1 cellular context compared by ENCODE assay signal in the genomic region with DNA sequence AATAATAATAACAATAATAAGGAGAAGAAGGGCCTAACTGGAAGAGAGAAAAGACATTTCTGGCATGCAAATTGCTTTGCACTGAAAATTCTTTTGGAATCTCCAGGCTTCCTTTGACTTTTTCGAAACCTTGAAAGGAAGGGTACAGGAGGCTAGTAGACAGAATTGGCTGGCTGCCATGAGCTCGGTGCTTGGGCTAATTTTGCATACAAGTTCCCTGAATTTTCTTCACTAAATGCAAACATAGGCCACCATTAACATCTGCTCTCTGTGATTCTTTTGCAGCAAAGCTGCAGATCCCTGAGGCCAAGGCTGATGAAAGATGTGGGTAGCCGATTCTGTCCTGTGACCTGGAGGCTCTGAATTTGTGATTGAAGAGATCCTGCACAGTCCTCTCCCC.
TF ChIP-seq lines count a peak whose summit lies in the region.

No MANE protein-coding gene starts in this region.

TF ChIP-seq in GM23338, 12 proteins besides CTCF, POLR2A, EP300 and RAD21:
- TF ChIP-seq, protein P1, sequence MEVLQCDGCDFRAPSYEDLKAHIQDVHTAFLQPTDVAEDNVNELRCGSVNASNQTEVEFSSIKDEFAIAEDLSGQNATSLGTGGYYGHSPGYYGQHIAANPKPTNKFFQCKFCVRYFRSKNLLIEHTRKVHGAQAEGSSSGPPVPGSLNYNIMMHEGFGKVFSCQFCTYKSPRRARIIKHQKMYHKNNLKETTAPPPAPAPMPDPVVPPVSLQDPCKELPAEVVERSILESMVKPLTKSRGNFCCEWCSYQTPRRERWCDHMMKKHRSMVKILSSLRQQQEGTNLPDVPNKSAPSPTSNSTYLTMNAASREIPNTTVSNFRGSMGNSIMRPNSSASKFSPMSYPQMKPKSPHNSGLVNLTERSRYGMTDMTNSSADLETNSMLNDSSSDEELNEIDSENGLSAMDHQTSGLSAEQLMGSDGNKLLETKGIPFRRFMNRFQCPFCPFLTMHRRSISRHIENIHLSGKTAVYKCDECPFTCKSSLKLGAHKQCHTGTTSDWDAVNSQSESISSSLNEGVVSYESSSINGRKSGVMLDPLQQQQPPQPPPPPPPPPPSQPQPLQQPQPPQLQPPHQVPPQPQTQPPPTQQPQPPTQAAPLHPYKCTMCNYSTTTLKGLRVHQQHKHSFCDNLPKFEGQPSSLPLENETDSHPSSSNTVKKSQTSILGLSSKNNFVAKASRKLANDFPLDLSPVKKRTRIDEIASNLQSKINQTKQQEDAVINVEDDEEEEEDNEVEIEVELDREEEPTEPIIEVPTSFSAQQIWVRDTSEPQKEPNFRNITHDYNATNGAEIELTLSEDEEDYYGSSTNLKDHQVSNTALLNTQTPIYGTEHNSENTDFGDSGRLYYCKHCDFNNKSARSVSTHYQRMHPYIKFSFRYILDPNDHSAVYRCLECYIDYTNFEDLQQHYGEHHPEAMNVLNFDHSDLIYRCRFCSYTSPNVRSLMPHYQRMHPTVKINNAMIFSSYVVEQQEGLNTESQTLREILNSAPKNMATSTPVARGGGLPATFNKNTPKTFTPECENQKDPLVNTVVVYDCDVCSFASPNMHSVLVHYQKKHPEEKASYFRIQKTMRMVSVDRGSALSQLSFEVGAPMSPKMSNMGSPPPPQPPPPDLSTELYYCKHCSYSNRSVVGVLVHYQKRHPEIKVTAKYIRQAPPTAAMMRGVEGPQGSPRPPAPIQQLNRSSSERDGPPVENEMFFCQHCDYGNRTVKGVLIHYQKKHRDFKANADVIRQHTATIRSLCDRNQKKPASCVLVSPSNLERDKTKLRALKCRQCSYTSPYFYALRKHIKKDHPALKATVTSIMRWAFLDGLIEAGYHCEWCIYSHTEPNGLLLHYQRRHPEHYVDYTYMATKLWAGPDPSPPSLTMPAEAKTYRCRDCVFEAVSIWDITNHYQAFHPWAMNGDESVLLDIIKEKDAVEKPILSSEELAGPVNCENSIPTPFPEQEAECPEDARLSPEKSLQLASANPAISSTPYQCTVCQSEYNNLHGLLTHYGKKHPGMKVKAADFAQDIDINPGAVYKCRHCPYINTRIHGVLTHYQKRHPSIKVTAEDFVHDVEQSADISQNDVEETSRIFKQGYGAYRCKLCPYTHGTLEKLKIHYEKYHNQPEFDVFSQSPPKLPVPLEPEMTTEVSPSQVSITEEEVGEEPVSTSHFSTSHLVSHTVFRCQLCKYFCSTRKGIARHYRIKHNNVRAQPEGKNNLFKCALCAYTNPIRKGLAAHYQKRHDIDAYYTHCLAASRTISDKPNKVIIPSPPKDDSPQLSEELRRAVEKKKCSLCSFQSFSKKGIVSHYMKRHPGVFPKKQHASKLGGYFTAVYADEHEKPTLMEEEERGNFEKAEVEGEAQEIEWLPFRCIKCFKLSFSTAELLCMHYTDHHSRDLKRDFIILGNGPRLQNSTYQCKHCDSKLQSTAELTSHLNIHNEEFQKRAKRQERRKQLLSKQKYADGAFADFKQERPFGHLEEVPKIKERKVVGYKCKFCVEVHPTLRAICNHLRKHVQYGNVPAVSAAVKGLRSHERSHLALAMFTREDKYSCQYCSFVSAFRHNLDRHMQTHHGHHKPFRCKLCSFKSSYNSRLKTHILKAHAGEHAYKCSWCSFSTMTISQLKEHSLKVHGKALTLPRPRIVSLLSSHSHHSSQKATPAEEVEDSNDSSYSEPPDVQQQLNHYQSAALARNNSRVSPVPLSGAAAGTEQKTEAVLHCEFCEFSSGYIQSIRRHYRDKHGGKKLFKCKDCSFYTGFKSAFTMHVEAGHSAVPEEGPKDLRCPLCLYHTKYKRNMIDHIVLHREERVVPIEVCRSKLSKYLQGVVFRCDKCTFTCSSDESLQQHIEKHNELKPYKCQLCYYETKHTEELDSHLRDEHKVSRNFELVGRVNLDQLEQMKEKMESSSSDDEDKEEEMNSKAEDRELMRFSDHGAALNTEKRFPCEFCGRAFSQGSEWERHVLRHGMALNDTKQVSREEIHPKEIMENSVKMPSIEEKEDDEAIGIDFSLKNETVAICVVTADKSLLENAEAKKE (CRISPR knock-in tag; IDR thresholded peaks at IDR 0.05) = no peak
- TF ChIP-seq EZH2phosphoT487 (IDR thresholded peaks at IDR 0.05; ENCODE audit: unreplicated experiment) (no peak), ZNF114 (CRISPR knock-in tag; IDR thresholded peaks at IDR 0.05) (no peak), ZNF331 (CRISPR knock-in tag; IDR thresholded peaks at IDR 0.05; ENCODE audit: low read depth) (no peak), EZH2 (IDR thresholded peaks at IDR 0.05; ENCODE audit: low read depth, unreplicated experiment) (no peak), NANOG (IDR thresholded peaks at IDR 0.05; ENCODE audit: borderline replicate concordance) (no peak), STAT1 (IDR thresholded peaks at IDR 0.05; ENCODE audit: unreplicated experiment) (no peak), JUNB (IDR thresholded peaks at IDR 0.05; ENCODE audit: unreplicated experiment) (no peak), CREB1 (CRISPR knock-in tag; IDR thresholded peaks at IDR 0.05; ENCODE audit: low read depth) (no peak), POLR2AphosphoS5 (IDR thresholded peaks at IDR 0.05; ENCODE audit: low read depth) (no peak)
- TF ChIP-seq, protein P2, sequence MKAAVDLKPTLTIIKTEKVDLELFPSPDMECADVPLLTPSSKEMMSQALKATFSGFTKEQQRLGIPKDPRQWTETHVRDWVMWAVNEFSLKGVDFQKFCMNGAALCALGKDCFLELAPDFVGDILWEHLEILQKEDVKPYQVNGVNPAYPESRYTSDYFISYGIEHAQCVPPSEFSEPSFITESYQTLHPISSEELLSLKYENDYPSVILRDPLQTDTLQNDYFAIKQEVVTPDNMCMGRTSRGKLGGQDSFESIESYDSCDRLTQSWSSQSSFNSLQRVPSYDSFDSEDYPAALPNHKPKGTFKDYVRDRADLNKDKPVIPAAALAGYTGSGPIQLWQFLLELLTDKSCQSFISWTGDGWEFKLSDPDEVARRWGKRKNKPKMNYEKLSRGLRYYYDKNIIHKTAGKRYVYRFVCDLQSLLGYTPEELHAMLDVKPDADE (IDR thresholded peaks at IDR 0.05) = no peak
- TF ChIP-seq, protein P3, sequence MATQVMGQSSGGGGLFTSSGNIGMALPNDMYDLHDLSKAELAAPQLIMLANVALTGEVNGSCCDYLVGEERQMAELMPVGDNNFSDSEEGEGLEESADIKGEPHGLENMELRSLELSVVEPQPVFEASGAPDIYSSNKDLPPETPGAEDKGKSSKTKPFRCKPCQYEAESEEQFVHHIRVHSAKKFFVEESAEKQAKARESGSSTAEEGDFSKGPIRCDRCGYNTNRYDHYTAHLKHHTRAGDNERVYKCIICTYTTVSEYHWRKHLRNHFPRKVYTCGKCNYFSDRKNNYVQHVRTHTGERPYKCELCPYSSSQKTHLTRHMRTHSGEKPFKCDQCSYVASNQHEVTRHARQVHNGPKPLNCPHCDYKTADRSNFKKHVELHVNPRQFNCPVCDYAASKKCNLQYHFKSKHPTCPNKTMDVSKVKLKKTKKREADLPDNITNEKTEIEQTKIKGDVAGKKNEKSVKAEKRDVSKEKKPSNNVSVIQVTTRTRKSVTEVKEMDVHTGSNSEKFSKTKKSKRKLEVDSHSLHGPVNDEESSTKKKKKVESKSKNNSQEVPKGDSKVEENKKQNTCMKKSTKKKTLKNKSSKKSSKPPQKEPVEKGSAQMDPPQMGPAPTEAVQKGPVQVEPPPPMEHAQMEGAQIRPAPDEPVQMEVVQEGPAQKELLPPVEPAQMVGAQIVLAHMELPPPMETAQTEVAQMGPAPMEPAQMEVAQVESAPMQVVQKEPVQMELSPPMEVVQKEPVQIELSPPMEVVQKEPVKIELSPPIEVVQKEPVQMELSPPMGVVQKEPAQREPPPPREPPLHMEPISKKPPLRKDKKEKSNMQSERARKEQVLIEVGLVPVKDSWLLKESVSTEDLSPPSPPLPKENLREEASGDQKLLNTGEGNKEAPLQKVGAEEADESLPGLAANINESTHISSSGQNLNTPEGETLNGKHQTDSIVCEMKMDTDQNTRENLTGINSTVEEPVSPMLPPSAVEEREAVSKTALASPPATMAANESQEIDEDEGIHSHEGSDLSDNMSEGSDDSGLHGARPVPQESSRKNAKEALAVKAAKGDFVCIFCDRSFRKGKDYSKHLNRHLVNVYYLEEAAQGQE (IDR thresholded peaks at IDR 0.05; ENCODE audit: unreplicated experiment) = no peak
TF ChIP-seq in GM23338: peak in this region for 0.
